21 cellular contexts compared by ENCODE assay signal in genomic region chr2:162711832-162712540, GRCh38.
A peak's percentile ranks its signal among the peaks of the same experiment; 100 is the strongest.
DNase-seq lines count a peak whose midpoint lies in the region; ATAC-seq and TF ChIP-seq lines count a peak whose summit lies in the region.
"Had no signal": no experiment of that assay in that cellular context is flagged by ENCODE, and none has a peak within 500 bp of the region (broad histone marks: within the 10 kb centered on the region; RNA-seq: fewer than 3 reads in every experiment).

No MANE protein-coding gene starts in this region.

- no peak for ATAC-seq in HG02642 (IDR thresholded peaks at IDR 0.05; ENCODE audit: poor library complexity, unreplicated experiment)
- ATAC-seq: activated CD4-positive, alpha-beta T cell treated with anti-CD3 and anti-CD28 coated beads for 36 hours; effector memory CD8-positive, alpha-beta T cell; left ventricle myocardium superior had no signal

- no peaks in the 10 kb centered on the region for H4K20me1 ChIP-seq in MM.1S (ENCODE audit: insufficient read depth, low read length)

- H3K79me2 ChIP-seq in MM.1S (ENCODE audit: low read length) = no peaks in the 10 kb centered on the region

- no peak overlapping the region for H3K9ac ChIP-seq in MM.1S (ENCODE audit: low read length)
- H3K9ac ChIP-seq in endocrine pancreas (ENCODE audit: control insufficient read depth, insufficient read depth, low read length) = no peak overlapping the region

- no peak overlapping the region for H3K4me3 ChIP-seq in MM.1S (ENCODE audit: low read length)
- H3K4me3 ChIP-seq in endocrine pancreas (ENCODE audit: control insufficient read depth, insufficient read depth, low read length) = peak overlapping the region; percentile 70
- peak overlapping the region in 1 of 2 donors; percentile 38 for H3K4me3 ChIP-seq in muscle layer of duodenum (ENCODE audit: low read depth in 1 of 2, low read length in 2 of 2)
- H3K4me3 ChIP-seq: esophagus squamous epithelium, suprapubic skin had no signal

- H2AFZ ChIP-seq in MM.1S (ENCODE audit: low read length) = no peak overlapping the region

- DNase-seq in DMS53 (lab: John Stamatoyannopoulos, UW) = peak; percentile 58
- DNase-seq in MM.1S = no peak
- DNase-seq in inferior parietal cortex (ENCODE audit: extremely low spot score) = no peak
- no peak for DNase-seq in occipital lobe (lab: John Stamatoyannopoulos, UW)
- DNase-seq in Calu3 = no peak
- DNase-seq: activated CD4-positive, alpha-beta T cell treated with anti-CD3 and anti-CD28 coated beads for 36 hours; effector memory CD8-positive, alpha-beta T cell; esophagus squamous epithelium; KG1; left ventricle myocardium superior; MV-4-11; NCI-H187 treated with DMSO at 0.1 percent for 48 hours; NCI-H524; nucleus accumbens; Right ventricle myocardium superior; stimulated activated CD4-positive, alpha-beta T cell treated with anti-CD3 and anti-CD28 coated beads, Interleukin-15, amount 100 ng/mL, for 24 hours had no signal

- BruUV-seq in Calu3 (replicated peaks; lab: Mats Ljungman, UMichigan) = no TSS peak

- H3K36me3 ChIP-seq in MM.1S (replicated peaks; ENCODE audit: insufficient read depth, low read length) (no peaks in the 10 kb centered on the region), endocrine pancreas (ENCODE audit: control insufficient read depth, insufficient read depth, low read length) (no peaks in the 10 kb centered on the region), muscle layer of duodenum (ENCODE audit: control insufficient read depth in 1 of 2, insufficient read depth in 2 of 2, low read length in 2 of 2) (no peaks in the 10 kb centered on the region)
- H3K36me3 ChIP-seq: esophagus squamous epithelium, suprapubic skin had no signal

- H3K4me1 ChIP-seq in MM.1S (ENCODE audit: low read length) = 0 out of 2 replicates have a peak, but pooled peaks cover 8% of the 10 kb centered on the region
- peaks cover 10% of the 10 kb centered on the region for H3K4me1 ChIP-seq in endocrine pancreas (ENCODE audit: control insufficient read depth, insufficient read depth, low read length)
- peaks cover 0 to 3% of the 10 kb centered on the region in 2 donors for H3K4me1 ChIP-seq in muscle layer of duodenum (ENCODE audit: control insufficient read depth in 1 of 2, insufficient read depth in 2 of 2, low read length in 2 of 2)
- H3K4me1 ChIP-seq: suprapubic skin had no signal

- H3K36me3 Mint-ChIP-seq in Calu3 (ENCODE audit: insufficient read depth, unreplicated experiment) = no peaks in the 10 kb centered on the region
- H3K36me3 Mint-ChIP-seq: activated naive CD8-positive, alpha-beta T cell had no signal

- no peaks in the 10 kb centered on the region for H3K27me3 Mint-ChIP-seq in Calu3 (ENCODE audit: unreplicated experiment)
- H3K27me3 Mint-ChIP-seq: activated CD4-positive, alpha-beta T cell treated with anti-CD3 and anti-CD28 coated beads for 36 hours; activated naive CD8-positive, alpha-beta T cell; effector memory CD8-positive, alpha-beta T cell had no signal

- no peaks in the 10 kb centered on the region for H3K9me3 ChIP-seq in MM.1S (replicated peaks; ENCODE audit: insufficient read depth, low read length)
- no peaks in the 10 kb centered on the region for H3K9me3 ChIP-seq in endocrine pancreas (ENCODE audit: control insufficient read depth, low read length)
- no peaks in the 10 kb centered on the region for H3K9me3 ChIP-seq in muscle layer of duodenum (ENCODE audit: control insufficient read depth in 1 of 2, low read length in 2 of 2)
- H3K9me3 ChIP-seq: esophagus squamous epithelium, suprapubic skin had no signal

- H3K27ac Mint-ChIP-seq in Calu3 (ENCODE audit: unreplicated experiment) = no peak overlapping the region
- H3K27ac Mint-ChIP-seq: activated CD4-positive, alpha-beta T cell treated with anti-CD3 and anti-CD28 coated beads for 36 hours; activated naive CD8-positive, alpha-beta T cell; effector memory CD8-positive, alpha-beta T cell had no signal

- TF ChIP-seq CTCF in MM.1S (IDR thresholded peaks at IDR 0.05; ENCODE audit: low read length) (no peak), Calu3 (IDR thresholded peaks at IDR 0.05; ENCODE audit: unreplicated experiment) (no peak)

- no peak overlapping the region for H3K27ac ChIP-seq in MM.1S (ENCODE audit: low read length)
- H3K27ac ChIP-seq in muscle layer of duodenum (ENCODE audit: low read length) = peak overlapping the region; percentile 34
- H3K27ac ChIP-seq: esophagus squamous epithelium, suprapubic skin had no signal

- CTCF ChIA-PET in Calu3 (lab: Charles Lee) = interaction anchor here (0.5 kb wide), 1 partner anchor 1500 kb away, joined by 5 read pairs; no protein-coding TSS in a partner anchor

- peak overlapping the region; percentile 28; the same call in 1 of the 2 replicates for H3K4me2 ChIP-seq in MM.1S (ENCODE audit: low read depth, low read length)

- H3K4me3 Mint-ChIP-seq in Calu3 (ENCODE audit: low read depth, unreplicated experiment) = no peak overlapping the region
- H3K4me3 Mint-ChIP-seq: activated CD4-positive, alpha-beta T cell treated with anti-CD3 and anti-CD28 coated beads for 36 hours; activated naive CD8-positive, alpha-beta T cell; effector memory CD8-positive, alpha-beta T cell had no signal

- H3K27me3 ChIP-seq in MM.1S (replicated peaks; ENCODE audit: insufficient read depth, low read length) (no peaks in the 10 kb centered on the region), endocrine pancreas (ENCODE audit: control insufficient read depth, insufficient read depth, low read length) (no peaks in the 10 kb centered on the region), muscle layer of duodenum (ENCODE audit: low read depth, low read length) (no peaks in the 10 kb centered on the region)
- H3K27me3 ChIP-seq: esophagus squamous epithelium, suprapubic skin had no signal

- H3K9me3 Mint-ChIP-seq in Calu3 (ENCODE audit: low read depth, unreplicated experiment) = no peaks in the 10 kb centered on the region

- intact Hi-C loops in Calu3 (cut with micrococcal nuclease; ENCODE audit: unreplicated experiment) = no loop called here

- H3F3A ChIP-seq in MM.1S (ENCODE audit: insufficient read depth, low read length) = no peaks in the 10 kb centered on the region

- no peaks in the 10 kb centered on the region for H3K9me2 ChIP-seq in MM.1S (replicated peaks; ENCODE audit: insufficient read depth, low read length)

- H3K4me1 Mint-ChIP-seq in Calu3 (ENCODE audit: low read depth, unreplicated experiment) = peaks cover 17% of the 10 kb centered on the region
- H3K4me1 Mint-ChIP-seq: activated CD4-positive, alpha-beta T cell treated with anti-CD3 and anti-CD28 coated beads for 36 hours had no signal
